ENCODE assay signal across 8 cellular contexts in genomic region chr13:51465124-51465523, GRCh38.
"Had no signal": no experiment of that assay in that cellular context is flagged by ENCODE, and none has a peak within 500 bp of the region (broad histone marks: within the 10 kb centered on the region; RNA-seq: fewer than 3 reads in every experiment).

No MANE protein-coding gene starts in this region.

- DNase-seq: GM23248, H9, HCEC 1CT, KBM-7 had no signal

- H3K4me3 ChIP-seq: GM23248 had no signal

- H3K27ac ChIP-seq: GM23248, KMS-11 had no signal

- H3K9ac ChIP-seq: GM23248, KMS-11 had no signal

- H2AFZ ChIP-seq: GM23248 had no signal

- FAIRE-seq: H1, H54, HTR-8/SVneo had no signal

- H3K4me2 ChIP-seq: KMS-11 had no signal
